In the genomic region with DNA sequence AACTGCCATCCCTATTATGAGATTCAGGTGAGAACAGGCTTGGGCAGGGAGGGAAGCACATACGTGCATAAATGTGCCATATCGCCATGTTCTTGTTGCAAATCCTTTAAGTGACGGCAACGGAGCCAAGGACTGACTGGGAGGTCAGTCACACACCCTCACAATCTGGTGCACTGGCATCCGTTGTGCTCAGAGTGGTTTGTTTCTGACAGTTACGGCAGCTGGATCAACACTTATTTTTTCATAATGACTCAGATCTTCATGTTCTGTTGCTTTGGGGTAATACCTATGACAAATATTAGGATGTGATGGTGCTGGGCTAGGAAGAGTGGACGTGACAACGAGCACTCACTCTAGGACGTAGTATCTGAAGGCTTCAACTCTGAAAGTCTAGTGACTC, we compare ENCODE assay signal across 1 cellular context.
A peak's percentile ranks its signal among the peaks of the same experiment; 100 is the strongest.
TF ChIP-seq lines count a peak whose summit lies in the region.

No MANE protein-coding gene starts in this region.

TF ChIP-seq in GM12878, 131 proteins besides CTCF, POLR2A, EP300 and RAD21 (continued from another document):
- TF ChIP-seq, protein P1, sequence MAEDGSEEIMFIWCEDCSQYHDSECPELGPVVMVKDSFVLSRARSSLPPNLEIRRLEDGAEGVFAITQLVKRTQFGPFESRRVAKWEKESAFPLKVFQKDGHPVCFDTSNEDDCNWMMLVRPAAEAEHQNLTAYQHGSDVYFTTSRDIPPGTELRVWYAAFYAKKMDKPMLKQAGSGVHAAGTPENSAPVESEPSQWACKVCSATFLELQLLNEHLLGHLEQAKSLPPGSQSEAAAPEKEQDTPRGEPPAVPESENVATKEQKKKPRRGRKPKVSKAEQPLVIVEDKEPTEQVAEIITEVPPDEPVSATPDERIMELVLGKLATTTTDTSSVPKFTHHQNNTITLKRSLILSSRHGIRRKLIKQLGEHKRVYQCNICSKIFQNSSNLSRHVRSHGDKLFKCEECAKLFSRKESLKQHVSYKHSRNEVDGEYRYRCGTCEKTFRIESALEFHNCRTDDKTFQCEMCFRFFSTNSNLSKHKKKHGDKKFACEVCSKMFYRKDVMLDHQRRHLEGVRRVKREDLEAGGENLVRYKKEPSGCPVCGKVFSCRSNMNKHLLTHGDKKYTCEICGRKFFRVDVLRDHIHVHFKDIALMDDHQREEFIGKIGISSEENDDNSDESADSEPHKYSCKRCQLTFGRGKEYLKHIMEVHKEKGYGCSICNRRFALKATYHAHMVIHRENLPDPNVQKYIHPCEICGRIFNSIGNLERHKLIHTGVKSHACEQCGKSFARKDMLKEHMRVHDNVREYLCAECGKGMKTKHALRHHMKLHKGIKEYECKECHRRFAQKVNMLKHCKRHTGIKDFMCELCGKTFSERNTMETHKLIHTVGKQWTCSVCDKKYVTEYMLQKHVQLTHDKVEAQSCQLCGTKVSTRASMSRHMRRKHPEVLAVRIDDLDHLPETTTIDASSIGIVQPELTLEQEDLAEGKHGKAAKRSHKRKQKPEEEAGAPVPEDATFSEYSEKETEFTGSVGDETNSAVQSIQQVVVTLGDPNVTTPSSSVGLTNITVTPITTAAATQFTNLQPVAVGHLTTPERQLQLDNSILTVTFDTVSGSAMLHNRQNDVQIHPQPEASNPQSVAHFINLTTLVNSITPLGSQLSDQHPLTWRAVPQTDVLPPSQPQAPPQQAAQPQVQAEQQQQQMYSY (CRISPR knock-in tag; IDR thresholded peaks at IDR 0.05) = no peak
- TF ChIP-seq ESRRA (IDR thresholded peaks at IDR 0.05; ENCODE audit: low read length) (no peak; the same call in 1 of the 2 replicates), HDGF (IDR thresholded peaks at IDR 0.05) (no peak), BACH1 (IDR thresholded peaks at IDR 0.05; ENCODE audit: borderline replicate concordance) (peak; percentile 96), ETV6 (conservative IDR thresholded peaks at IDR 0.05 in 1 of 2, IDR thresholded peaks at IDR 0.05 in 1 of 2; ENCODE audit: borderline replicate concordance in 1 of 2, low read depth in 1 of 2) (peak in 1 of 2 experiments; percentile 85; a peak in 2 of 4 replicates), NR2C1 (IDR thresholded peaks at IDR 0.05) (peak; percentile 37; the same call in 1 of the 2 replicates), ZNF384 (IDR thresholded peaks at IDR 0.05; ENCODE audit: borderline replicate concordance, low read depth, low read length) (no peak), CREM (IDR thresholded peaks at IDR 0.05; ENCODE audit: low read depth) (peak; percentile 97), IKZF1 (conservative IDR thresholded peaks at IDR 0.05) (peak; percentile 97), NRF1 (conservative IDR thresholded peaks at IDR 0.05; ENCODE audit: low read depth, low read length) (no peak), LARP7 (IDR thresholded peaks at IDR 0.05) (peak; percentile 72; the same call in 1 of the 2 replicates), BCL11A (IDR thresholded peaks at IDR 0.05; ENCODE audit: low read depth, low read length) (peak; percentile 99), ZNF24 (IDR thresholded peaks at IDR 0.05) (peak; percentile 85), RAD51 (IDR thresholded peaks at IDR 0.05) (peak; percentile 65), STAT3 (IDR thresholded peaks at IDR 0.05; ENCODE audit: low read depth, low read length) (no peak; the same call in none of the 2 replicates), SIX5 (IDR thresholded peaks at IDR 0.05; ENCODE audit: low read depth, low read length, severe bottlenecking) (no peak), DPF2 (IDR thresholded peaks at IDR 0.05) (peak; percentile 99), ZSCAN29 (IDR thresholded peaks at IDR 0.05) (peak; percentile 85; the same call in 1 of the 2 replicates), MEF2A (IDR thresholded peaks at IDR 0.05; ENCODE audit: insufficient read depth, low read depth, low read length) (peak; percentile 84)
- TF ChIP-seq, protein P2, sequence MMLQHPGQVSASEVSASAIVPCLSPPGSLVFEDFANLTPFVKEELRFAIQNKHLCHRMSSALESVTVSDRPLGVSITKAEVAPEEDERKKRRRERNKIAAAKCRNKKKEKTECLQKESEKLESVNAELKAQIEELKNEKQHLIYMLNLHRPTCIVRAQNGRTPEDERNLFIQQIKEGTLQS (IDR thresholded peaks at IDR 0.05; ENCODE audit: borderline replicate concordance, extremely low read depth, low read depth, low read length) = no peak
- TF ChIP-seq, protein P3, sequence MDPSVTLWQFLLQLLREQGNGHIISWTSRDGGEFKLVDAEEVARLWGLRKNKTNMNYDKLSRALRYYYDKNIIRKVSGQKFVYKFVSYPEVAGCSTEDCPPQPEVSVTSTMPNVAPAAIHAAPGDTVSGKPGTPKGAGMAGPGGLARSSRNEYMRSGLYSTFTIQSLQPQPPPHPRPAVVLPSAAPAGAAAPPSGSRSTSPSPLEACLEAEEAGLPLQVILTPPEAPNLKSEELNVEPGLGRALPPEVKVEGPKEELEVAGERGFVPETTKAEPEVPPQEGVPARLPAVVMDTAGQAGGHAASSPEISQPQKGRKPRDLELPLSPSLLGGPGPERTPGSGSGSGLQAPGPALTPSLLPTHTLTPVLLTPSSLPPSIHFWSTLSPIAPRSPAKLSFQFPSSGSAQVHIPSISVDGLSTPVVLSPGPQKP (IDR thresholded peaks at IDR 0.05; ENCODE audit: low read depth, low read length) = no peak
- TF ChIP-seq, protein P4, sequence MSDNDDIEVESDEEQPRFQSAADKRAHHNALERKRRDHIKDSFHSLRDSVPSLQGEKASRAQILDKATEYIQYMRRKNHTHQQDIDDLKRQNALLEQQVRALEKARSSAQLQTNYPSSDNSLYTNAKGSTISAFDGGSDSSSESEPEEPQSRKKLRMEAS (IDR thresholded peaks at IDR 0.05; ENCODE audit: low read depth, low read length) = no peak
- TF ChIP-seq, protein P5, sequence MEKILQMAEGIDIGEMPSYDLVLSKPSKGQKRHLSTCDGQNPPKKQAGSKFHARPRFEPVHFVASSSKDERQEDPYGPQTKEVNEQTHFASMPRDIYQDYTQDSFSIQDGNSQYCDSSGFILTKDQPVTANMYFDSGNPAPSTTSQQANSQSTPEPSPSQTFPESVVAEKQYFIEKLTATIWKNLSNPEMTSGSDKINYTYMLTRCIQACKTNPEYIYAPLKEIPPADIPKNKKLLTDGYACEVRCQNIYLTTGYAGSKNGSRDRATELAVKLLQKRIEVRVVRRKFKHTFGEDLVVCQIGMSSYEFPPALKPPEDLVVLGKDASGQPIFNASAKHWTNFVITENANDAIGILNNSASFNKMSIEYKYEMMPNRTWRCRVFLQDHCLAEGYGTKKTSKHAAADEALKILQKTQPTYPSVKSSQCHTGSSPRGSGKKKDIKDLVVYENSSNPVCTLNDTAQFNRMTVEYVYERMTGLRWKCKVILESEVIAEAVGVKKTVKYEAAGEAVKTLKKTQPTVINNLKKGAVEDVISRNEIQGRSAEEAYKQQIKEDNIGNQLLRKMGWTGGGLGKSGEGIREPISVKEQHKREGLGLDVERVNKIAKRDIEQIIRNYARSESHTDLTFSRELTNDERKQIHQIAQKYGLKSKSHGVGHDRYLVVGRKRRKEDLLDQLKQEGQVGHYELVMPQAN (conservative IDR thresholded peaks at IDR 0.05) = peak; percentile 57; the same call in 1 of the 2 replicates
- TF ChIP-seq, protein P6, sequence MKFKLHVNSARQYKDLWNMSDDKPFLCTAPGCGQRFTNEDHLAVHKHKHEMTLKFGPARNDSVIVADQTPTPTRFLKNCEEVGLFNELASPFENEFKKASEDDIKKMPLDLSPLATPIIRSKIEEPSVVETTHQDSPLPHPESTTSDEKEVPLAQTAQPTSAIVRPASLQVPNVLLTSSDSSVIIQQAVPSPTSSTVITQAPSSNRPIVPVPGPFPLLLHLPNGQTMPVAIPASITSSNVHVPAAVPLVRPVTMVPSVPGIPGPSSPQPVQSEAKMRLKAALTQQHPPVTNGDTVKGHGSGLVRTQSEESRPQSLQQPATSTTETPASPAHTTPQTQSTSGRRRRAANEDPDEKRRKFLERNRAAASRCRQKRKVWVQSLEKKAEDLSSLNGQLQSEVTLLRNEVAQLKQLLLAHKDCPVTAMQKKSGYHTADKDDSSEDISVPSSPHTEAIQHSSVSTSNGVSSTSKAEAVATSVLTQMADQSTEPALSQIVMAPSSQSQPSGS (IDR thresholded peaks at IDR 0.05; ENCODE audit: low read length) = peak; percentile 97
